14 cellular contexts compared by ENCODE assay signal in genomic region chr15:48865387-48866079, GRCh38. TPM values are rescaled to one million over a fixed set of nuclear protein-coding genes. Genes with fewer than 3 reads are reported as not detected.
DNase-seq lines count a peak whose midpoint lies in the region; ATAC-seq and TF ChIP-seq lines count a peak whose summit lies in the region.
"Had no signal": no experiment of that assay in that cellular context is flagged by ENCODE, and none has a peak within 500 bp of the region (broad histone marks: within the 10 kb centered on the region; RNA-seq: fewer than 3 reads in every experiment).

No MANE protein-coding gene starts in this region.

- H3K9me3 ChIP-seq in MG63, result no peaks in the 10 kb centered on the region
- no peaks in the 10 kb centered on the region for H3K9me3 ChIP-seq in body of pancreas

- ATAC-seq in body of pancreas (peak; percentile 33), natural killer cell (no peak)
- ATAC-seq: activated CD8-positive, alpha-beta T cell treated with anti-CD3 and anti-CD28 coated beads, Interleukin-2, amount 10 ng/mL, durations not matched to agents 7 days and 5 days had no signal

- no peaks in the 10 kb centered on the region for H3K9me3 Mint-ChIP-seq in natural killer cell
- H3K9me3 Mint-ChIP-seq: activated naive CD4-positive, alpha-beta T cell treated with anti-CD3 and anti-CD28 coated beads, Interleukin-2, amount 50 U/mL, for 24 hours; CD14-positive monocyte had no signal

- H3K27me3 ChIP-seq in MG63 (no peaks in the 10 kb centered on the region), body of pancreas (no peaks in the 10 kb centered on the region)

- peaks cover 13 to 14% of the 10 kb centered on the region in 2 donors for H3K27me3 Mint-ChIP-seq in natural killer cell (ENCODE audit: low read depth in 2 of 2)

- H3K36me3 ChIP-seq in MG63 (no peaks in the 10 kb centered on the region), body of pancreas (replicated peaks in 1 of 2; ENCODE audit: insufficient read depth in 1 of 2, low read depth in 2 of 2) (no peaks in the 10 kb centered on the region)

- H3K27ac ChIP-seq in body of pancreas, result no peak overlapping the region

- intact Hi-C loops in body of pancreas (cut with DNase I), result no loop called here
- intact Hi-C loops in natural killer cell (cut with micrococcal nuclease), result no loop called here
- intact Hi-C loops in posterior vena cava (cut with DNase I), result loop anchor here (10.0 kb wide), 3 partner anchors 99 to 1279 kb away; partner anchors contain the start of genes SHC4 (in 2 of the 2) and COPS2 (in 1 of the 2)

- no peak overlapping the region for H3K4me3 Mint-ChIP-seq in natural killer cell
- H3K4me3 Mint-ChIP-seq: activated CD8-positive, alpha-beta T cell treated with anti-CD3 and anti-CD28 coated beads, Interleukin-2, amount 10 ng/mL, durations not matched to agents 7 days and 5 days; activated naive CD4-positive, alpha-beta T cell treated with anti-CD3 and anti-CD28 coated beads, Interleukin-2, amount 50 U/mL, for 24 hours; CD14-positive monocyte had no signal

- no peak overlapping the region for H3K27ac Mint-ChIP-seq in natural killer cell
- H3K27ac Mint-ChIP-seq: activated CD8-positive, alpha-beta T cell treated with anti-CD3 and anti-CD28 coated beads, Interleukin-2, amount 10 ng/mL, durations not matched to agents 7 days and 5 days; activated naive CD4-positive, alpha-beta T cell treated with anti-CD3 and anti-CD28 coated beads, Interleukin-2, amount 50 U/mL, for 24 hours; CD14-positive monocyte had no signal

- TF ChIP-seq POLR2A in body of pancreas (IDR thresholded peaks at IDR 0.05), result no peak

- WGBS in body of pancreas, 2 donors, result 39 to 47% methylated on average over 3 of the region's 3 CpGs

- peak; percentile 35 for DNase-seq in AG10803 (ENCODE audit: low read depth)
- peak; percentile 64 for DNase-seq in MG63
- no peak for DNase-seq in body of pancreas
- DNase-seq in myocyte (ENCODE audit: low read depth), result peak; percentile 29
- no peak for DNase-seq in natural killer cell
- DNase-seq in stimulated activated CD4-positive, alpha-beta T cell treated with anti-CD3 and anti-CD28 coated beads, Interleukin-1b, Interleukin-23, amount 100 ng/mL, for 48 hours, result no peak
- DNase-seq in hippocampal formation (lab: John Stamatoyannopoulos, UW), result no peak
- DNase-seq in posterior vena cava (ENCODE audit: low spot score), result no peak
- DNase-seq: activated CD8-positive, alpha-beta T cell treated with anti-CD3 and anti-CD28 coated beads, Interleukin-2, amount 10 ng/mL, durations not matched to agents 7 days and 5 days; effector CD8-positive, alpha-beta T cell; NCI-H2107; trophoblast cell had no signal

- H3K36me3 Mint-ChIP-seq in natural killer cell, result no peaks in the 10 kb centered on the region
- H3K36me3 Mint-ChIP-seq: activated naive CD4-positive, alpha-beta T cell treated with anti-CD3 and anti-CD28 coated beads, Interleukin-2, amount 50 U/mL, for 24 hours; CD14-positive monocyte had no signal

- H3K4me3 ChIP-seq in AG10803 (ENCODE audit: low read length), result no peak overlapping the region
- no peak overlapping the region for H3K4me3 ChIP-seq in MG63
- no peak overlapping the region for H3K4me3 ChIP-seq in body of pancreas

- H3K4me1 ChIP-seq in body of pancreas, result peaks cover 12% of the 10 kb centered on the region

- H3K4me1 Mint-ChIP-seq in natural killer cell, result peaks cover 0 to 5% of the 10 kb centered on the region in 2 donors

- TF ChIP-seq CTCF in AG10803 (conservative IDR thresholded peaks at IDR 0.05; ENCODE audit: low read length), result no peak
- no peak for TF ChIP-seq CTCF in body of pancreas (IDR thresholded peaks at IDR 0.05)
- TF ChIP-seq CTCF in natural killer cell (IDR thresholded peaks at IDR 0.05), result no peak

RNA-seq across cellular contexts. Expression of gene EID1, which starts 12.4 kb away (rescaled TPM):
- 221 and 272 TPM in 2 replicates for total RNA-seq in MG63 (2014; rRNA removed; shearing (Covaris generic); ENCODE audit: low replicate concordance)
- 100 to 1,000 TPM in 1 of 2 donors, 10 to 100 TPM in 1; 60.0 to 182 TPM for total RNA-seq in body of pancreas
- total RNA-seq in myocyte, result 273 and 278 TPM in 2 replicates
- 153 TPM for polyA plus RNA-seq in myocyte (2012)
- 10 to 100 TPM; 63.5 to 70.2 (median 67.3) TPM for total RNA-seq in natural killer cell
- 100 to 1,000 TPM; 202 to 230 TPM for total RNA-seq in posterior vena cava

RNA-seq across cellular contexts. Expression of gene CEP152, which starts 54.7 kb away (rescaled TPM):
- 2.3 and 7.4 TPM in 2 replicates for total RNA-seq in MG63 (2014; rRNA removed; shearing (Covaris generic); ENCODE audit: low replicate concordance)
- total RNA-seq in body of pancreas, result 1 to 10 TPM; 3.6 to 7.9 TPM
- total RNA-seq in myocyte, result 1.2 and 1.6 TPM in 2 replicates
- polyA plus RNA-seq in myocyte (2012), result 1.0 TPM
- 10 to 100 TPM in 1 of 3 donors, 1 to 10 TPM in 2; 7.2 to 11.4 (median 9.2) TPM for total RNA-seq in natural killer cell
- 1 to 10 TPM; 3.3 to 4.1 TPM for total RNA-seq in posterior vena cava

Comparison
In these comparisons a context has a peak if more than half of its experiments do, and no peak if none do; other contexts are left out.
1. DNase-seq: peak in AG10803 (single experiment), MG63 (single experiment) and myocyte (single experiment); none in body of pancreas (0 of 4), natural killer cell (single experiment), stimulated activated CD4-positive, alpha-beta T cell treated with anti-CD3 and anti-CD28 coated beads, Interleukin-1b, Interleukin-23, amount 100 ng/mL, for 48 hours (single experiment), hippocampal formation (0 of 2) and posterior vena cava (single experiment).
2. intact Hi-C loops: an anchor here in posterior vena cava (10.0 kb wide); none called in body of pancreas and natural killer cell.